Comparison of ENCODE assay signal across 1 cellular context in genomic region chr10:72011976-72012512, GRCh38.
TF ChIP-seq lines count a peak whose summit lies in the region.

No MANE protein-coding gene starts in this region.

TF ChIP-seq in HepG2, 621 proteins besides CTCF, POLR2A, EP300 and RAD21:
- TF ChIP-seq ZNF567 (CRISPR knock-in tag; IDR thresholded peaks at IDR 0.05; ENCODE audit: borderline replicate concordance) (no peak), ZFP1 (CRISPR knock-in tag; IDR thresholded peaks at IDR 0.05) (no peak)
